In genomic region chr1:228400692-228401454, GRCh38 we compare ENCODE assay signal across 24 cellular contexts. TPM values are rescaled to one million over a fixed set of nuclear protein-coding genes. Genes with fewer than 3 reads are reported as not detected.
DNase-seq lines count a peak whose midpoint lies in the region; ATAC-seq and TF ChIP-seq lines count a peak whose summit lies in the region.
"Had no signal": no experiment of that assay in that cellular context is flagged by ENCODE, and none has a peak within 500 bp of the region (broad histone marks: within the 10 kb centered on the region; RNA-seq: fewer than 3 reads in every experiment).

No MANE protein-coding gene starts in this region.

- no peak overlapping the region for H3K23ac ChIP-seq in trophoblast cell (ENCODE audit: low read length)

- H3K14ac ChIP-seq in trophoblast cell (ENCODE audit: low read length), result no peak overlapping the region

- H3K9me3 ChIP-seq in fibroblast of lung (ENCODE audit: control insufficient read depth, insufficient read depth, low read depth, low read length) (no peaks in the 10 kb centered on the region), trophoblast cell (ENCODE audit: insufficient read depth, low read depth, low read length) (peaks cover 3% of the 10 kb centered on the region)
- H3K9me3 ChIP-seq: body of pancreas, psoas muscle, thyroid gland had no signal

- no peak overlapping the region for H4K12ac ChIP-seq in trophoblast cell (ENCODE audit: low read depth, low read length)

- DNase-seq in D341Med (ENCODE audit: low spot score), result peak; percentile 36
- DNase-seq in RWPE1 (ENCODE audit: low spot score), result no peak
- DNase-seq in fibroblast of lung (ENCODE audit: low read depth in 2 of 2), result no peak
- no peak for DNase-seq in trophoblast cell
- DNase-seq in NCI-H128 (lab: John Stamatoyannopoulos, UW; ENCODE audit: unreplicated experiment), result no peak
- DNase-seq in NCI-H1092 treated with DMSO at 0.1 percent for 48 hours (lab: John Stamatoyannopoulos, UW), result no peak
- DNase-seq: activated B cell treated with CpG ODN at 0.5 μM for 24 hours; activated CD4-positive, alpha-beta T cell treated with anti-CD3 and anti-CD28 coated beads, Interleukin-2, amount 50 U/mL, for 48 hours; activated T-cell treated with anti-CD3 and anti-CD28 coated beads, Interleukin-2, amount 50 U/mL, for 1 hour; body of pancreas; CD8-positive, alpha-beta T cell; cortex of kidney; DMS79; hypothalamus; KBM-7; NCI-H187; NCI-H2227 treated with DMSO at 0.1 percent for 48 hours; NCI-H82; psoas muscle; stimulated activated CD4-positive, alpha-beta T cell treated with anti-CD3 and anti-CD28 coated beads, Interleukin-2, amount 100 ng/mL, for 24 hours; stimulated activated naive CD4-positive, alpha-beta T cell treated with Interleukin-2 at 50 U/mL for 16 hours; thyroid gland had no signal

- no peak overlapping the region for H4K8ac ChIP-seq in trophoblast cell (ENCODE audit: low read depth, low read length)

- TF ChIP-seq CTCF in RWPE1 (conservative IDR thresholded peaks at IDR 0.05; ENCODE audit: low read depth) (no peak), fibroblast of lung (conservative IDR thresholded peaks at IDR 0.05 in 1 of 2, IDR thresholded peaks at IDR 0.05 in 1 of 2; ENCODE audit: low read depth in 1 of 2, low read length in 2 of 2) (no peak)

- no peak overlapping the region for H2BK120ac ChIP-seq in trophoblast cell (ENCODE audit: insufficient read depth, low read length, poor library complexity)

- H4K20me1 ChIP-seq in fibroblast of lung (ENCODE audit: control insufficient read depth, extremely low read depth, insufficient read depth, low read length), result no peaks in the 10 kb centered on the region

- ATAC-seq in HG03378 (IDR thresholded peaks at IDR 0.05; ENCODE audit: unreplicated experiment), result no peak
- ATAC-seq: body of pancreas; CD8-positive, alpha-beta T cell; GM12878; psoas muscle had no signal

- H3K4ac ChIP-seq in trophoblast cell (ENCODE audit: low read depth, low read length), result no peak overlapping the region

- whole genome bisulfite sequencing in trophoblast cell (ENCODE audit: extremely low coverage, insufficient coverage, insufficient read length), result no CpG with 5 or more reads among the region's 19 CpGs

- peak overlapping the region; percentile 26 for H3K18ac ChIP-seq in trophoblast cell (ENCODE audit: low read length)

- peak overlapping the region; percentile 23; the same call in 1 of the 2 replicates for H3K27ac ChIP-seq in RWPE1
- H3K27ac ChIP-seq in fibroblast of lung (ENCODE audit: insufficient read depth, low read length), result peak overlapping the region; percentile 5
- H3K27ac ChIP-seq in trophoblast cell (ENCODE audit: low read depth, low read length), result no peak overlapping the region
- H3K27ac ChIP-seq: body of pancreas, psoas muscle, thyroid gland had no signal

- H3K27me3 ChIP-seq in fibroblast of lung (ENCODE audit: control insufficient read depth, insufficient read depth, low read length) (no peaks in the 10 kb centered on the region), trophoblast cell (ENCODE audit: insufficient read depth, low read length) (no peaks in the 10 kb centered on the region)
- H3K27me3 ChIP-seq: body of pancreas, thyroid gland had no signal

- H2AK5ac ChIP-seq in trophoblast cell (ENCODE audit: low read length), result no peak overlapping the region

- no peak overlapping the region for H4K91ac ChIP-seq in trophoblast cell (ENCODE audit: low read depth, low read length)

- peaks cover 3% of the 10 kb centered on the region for H3K79me1 ChIP-seq in trophoblast cell (ENCODE audit: low read length)

- H3K4me2 ChIP-seq in fibroblast of lung (ENCODE audit: extremely low read depth, insufficient read depth, low read length) (no peak overlapping the region), trophoblast cell (ENCODE audit: low read length) (no peak overlapping the region)

- H2BK12ac ChIP-seq in trophoblast cell (ENCODE audit: low read length), result no peak overlapping the region

- POLR2A ChIA-PET in RWPE1 (lab: Yijun Ruan, JAX; ENCODE audit: low non-redundant PET), result no interaction called here

- H3K36me3 ChIP-seq in fibroblast of lung (ENCODE audit: control insufficient read depth, insufficient read depth, low read length) (peaks cover 16% of the 10 kb centered on the region), trophoblast cell (ENCODE audit: control insufficient read depth in 1 of 2, insufficient read depth in 2 of 2, low read length in 2 of 2) (peaks cover 71 to 73% of the 10 kb centered on the region in 2 experiments)

- H3K4me3 ChIP-seq in fibroblast of lung (replicated peaks in 1 of 4; ENCODE audit: control extremely low read depth in 1 of 4, insufficient read depth in 1 of 4, low read depth in 3 of 4, low read length in 4 of 4) (no peak overlapping the region), trophoblast cell (ENCODE audit: low read depth, low read length) (no peak overlapping the region)
- H3K4me3 ChIP-seq: body of pancreas, GM12878, psoas muscle, thyroid gland had no signal

- peaks cover 50% of the 10 kb centered on the region for H3K79me2 ChIP-seq in fibroblast of lung (ENCODE audit: control insufficient read depth, insufficient read depth, low read length)
- peaks cover 12% of the 10 kb centered on the region for H3K79me2 ChIP-seq in trophoblast cell (ENCODE audit: control insufficient read depth, insufficient read depth, low read length, poor library complexity)

- H2AFZ ChIP-seq in fibroblast of lung (ENCODE audit: low read length) (no peak overlapping the region), trophoblast cell (ENCODE audit: insufficient read depth, low read length, poor library complexity) (no peak overlapping the region)

- H3K4me1 ChIP-seq in fibroblast of lung (ENCODE audit: control insufficient read depth, extremely low read depth, insufficient read depth, low read length), result peaks cover 5% of the 10 kb centered on the region
- H3K4me1 ChIP-seq in trophoblast cell (ENCODE audit: control insufficient read depth in 1 of 2, insufficient read depth in 2 of 2, low read length in 2 of 2), result peaks cover 7% of the 10 kb centered on the region in 2 experiments

- CTCF ChIA-PET in RWPE1 (lab: Yijun Ruan, JAX), result no interaction called here

- H3K9ac ChIP-seq in fibroblast of lung (ENCODE audit: insufficient read depth, low read length) (no peak overlapping the region), trophoblast cell (ENCODE audit: low read length) (no peak overlapping the region)

- H2BK5ac ChIP-seq in trophoblast cell (ENCODE audit: low read depth, low read length, poor library complexity), result no peak overlapping the region

RNA-seq across cellular contexts. Expression of gene TRIM11, which starts 5.8 kb away (rescaled TPM):
- total RNA-seq in fibroblast of lung, result 18.5 and 19.0 TPM in 2 replicates
- polyA plus RNA-seq in fibroblast of lung, result 6.3 and 7.3 TPM in 2 replicates
- 9.5 and 12.6 TPM in 2 replicates for polyA plus RNA-seq in fibroblast of lung (2012)
- 10.4 and 15.6 TPM in 2 replicates for polyA minus RNA-seq in fibroblast of lung (ENCODE audit: low replicate concordance)
- polyA plus RNA-seq in trophoblast cell (2013), result 31.1 and 32.5 TPM in 2 replicates

RNA-seq across cellular contexts. Expression of gene TRIM17, which starts 15.8 kb away (rescaled TPM):
- total RNA-seq in fibroblast of lung, result 0.17 and 0.26 TPM in 2 replicates
- 0.07 and 0.12 TPM in 2 replicates for polyA plus RNA-seq in fibroblast of lung
- 0.22 TPM in 2 replicates for polyA plus RNA-seq in fibroblast of lung (2012)
- not detected in 2 replicates for polyA minus RNA-seq in fibroblast of lung (ENCODE audit: low replicate concordance)
- polyA plus RNA-seq in trophoblast cell (2013), result 10.5 and 10.6 TPM in 2 replicates
- total RNA-seq: activated B cell treated with CpG ODN at 0.5 μM for 24 hours, GM12878, psoas muscle had no signal
